ENCODE assay signal across 16 cellular contexts in the genomic region with DNA sequence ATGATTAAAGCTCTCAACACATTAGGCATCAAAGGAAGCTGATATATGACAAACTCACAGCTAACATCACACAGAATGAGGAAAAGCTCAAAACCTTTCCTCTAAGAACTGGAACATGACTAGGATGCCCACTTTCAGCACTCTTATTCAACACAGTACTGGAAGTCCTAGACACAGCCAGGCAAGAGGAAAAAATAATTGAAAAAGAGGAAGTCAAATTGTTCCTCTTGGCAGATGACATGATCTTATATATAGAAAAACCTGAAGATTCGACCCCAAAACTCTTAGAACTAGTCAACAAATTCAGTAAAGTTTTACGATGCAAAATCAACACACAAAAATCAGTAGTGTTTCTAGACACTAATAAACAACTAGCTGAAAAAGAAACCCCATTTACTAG.
"Had no signal": no experiment of that assay in that cellular context is flagged by ENCODE, and none has a peak within 500 bp of the region (broad histone marks: within the 10 kb centered on the region; RNA-seq: fewer than 3 reads in every experiment).

No MANE protein-coding gene starts in this region.

- H3K36me3 ChIP-seq: gastroesophageal sphincter, ovary had no signal

- H3K27me3 ChIP-seq: gastroesophageal sphincter, ovary had no signal

- H3K9me3 ChIP-seq: ovary had no signal

- H3K4me1 Mint-ChIP-seq: brain, mesothelial cell of epicardium, neural crest cell had no signal

- DNase-seq: activated CD4-positive, alpha-beta T cell treated with anti-CD3 and anti-CD28 coated beads for 1 hour; activated CD4-positive, alpha-beta T cell treated with anti-CD3 and anti-CD28 coated beads, Interleukin-2, amount 50 U/mL, for 48 hours; activated gamma-delta T cell; activated T-cell treated with anti-CD3 and anti-CD28 coated beads, Interleukin-2, amount 50 U/mL, for 48 hours; amygdala; effector memory CD4-positive, alpha-beta T cell; hippocampal formation; kidney glomerular epithelial cell; ovary had no signal

- H3K4me3 Mint-ChIP-seq: activated naive CD8-positive, alpha-beta T cell; brain; mesothelial cell of epicardium; neural crest cell had no signal

- ATAC-seq: gastroesophageal sphincter had no signal

- H3K4me3 ChIP-seq: gastroesophageal sphincter, ovary, skin epidermis had no signal

- H3K36me3 Mint-ChIP-seq: activated naive CD8-positive, alpha-beta T cell; brain had no signal

- H3K27ac Mint-ChIP-seq: activated naive CD8-positive, alpha-beta T cell; brain; mesothelial cell of epicardium had no signal

- H3K27ac ChIP-seq: epithelial cell of prostate, gastroesophageal sphincter, ovary, skin epidermis had no signal

- H3K4me1 ChIP-seq: gastroesophageal sphincter had no signal

- H3K27me3 Mint-ChIP-seq: activated naive CD8-positive, alpha-beta T cell; brain had no signal
